In genomic region chr6:16544006-16544405, GRCh38 we compare ENCODE assay signal across 12 cellular contexts.
DNase-seq lines count a peak whose midpoint lies in the region; ATAC-seq and FAIRE-seq lines count a peak whose summit lies in the region.
"Had no signal": no experiment of that assay in that cellular context is flagged by ENCODE, and none has a peak within 500 bp of the region (broad histone marks: within the 10 kb centered on the region; RNA-seq: fewer than 3 reads in every experiment).

No MANE protein-coding gene starts in this region.

- peaks cover 28% of the 10 kb centered on the region for H3K4me1 Mint-ChIP-seq in stimulated activated effector memory CD8-positive, alpha-beta T cell treated with anti-CD3 and anti-CD28 coated beads, Interleukin-12 subunit alpha, Interleukin-12 subunit beta, amount 100 ng/mL, for 72 hours

- peaks cover 37% of the 10 kb centered on the region for H3K36me3 Mint-ChIP-seq in stimulated activated effector memory CD8-positive, alpha-beta T cell treated with anti-CD3 and anti-CD28 coated beads, Interleukin-12 subunit alpha, Interleukin-12 subunit beta, amount 100 ng/mL, for 72 hours

- no peaks in the 10 kb centered on the region for H3K9me3 Mint-ChIP-seq in stimulated activated effector memory CD8-positive, alpha-beta T cell treated with anti-CD3 and anti-CD28 coated beads, Interleukin-12 subunit alpha, Interleukin-12 subunit beta, amount 100 ng/mL, for 72 hours
- H3K9me3 Mint-ChIP-seq: type B pancreatic cell had no signal

- FAIRE-seq in RCC 7860 (lab: Jason Lieb, UNC): no peak

- H3K27ac Mint-ChIP-seq in stimulated activated effector memory CD8-positive, alpha-beta T cell treated with anti-CD3 and anti-CD28 coated beads, Interleukin-12 subunit alpha, Interleukin-12 subunit beta, amount 100 ng/mL, for 72 hours: peak overlapping the region; percentile 6
- H3K27ac Mint-ChIP-seq: type B pancreatic cell had no signal

- no peak overlapping the region for H3K4me3 Mint-ChIP-seq in stimulated activated effector memory CD8-positive, alpha-beta T cell treated with anti-CD3 and anti-CD28 coated beads, Interleukin-12 subunit alpha, Interleukin-12 subunit beta, amount 100 ng/mL, for 72 hours
- H3K4me3 Mint-ChIP-seq: type B pancreatic cell had no signal

- DNase-seq in RCC 7860 (ENCODE audit: low spot score) (peak; percentile 76), fibroblast of gingiva (ENCODE audit: low read depth) (peak; percentile 90), left kidney (ENCODE audit: low read depth, low spot score) (peak; percentile 94)
- no peak for DNase-seq in stimulated activated effector memory CD8-positive, alpha-beta T cell treated with anti-CD3 and anti-CD28 coated beads, Interleukin-12 subunit alpha, Interleukin-12 subunit beta, amount 100 ng/mL, for 72 hours (ENCODE audit: low spot score in 2 of 2)
- DNase-seq: activated CD4-positive, CD25-positive, alpha-beta regulatory T cell treated with anti-CD3 and anti-CD28 coated beads, Interleukin-2, amount 50 U/mL, for 72 hours; activated naive CD4-positive, alpha-beta T cell; NCI-H510A treated with DMSO at 0.1 percent for 48 hours had no signal

- ATAC-seq in stimulated activated effector memory CD8-positive, alpha-beta T cell treated with anti-CD3 and anti-CD28 coated beads, Interleukin-12 subunit alpha, Interleukin-12 subunit beta, amount 100 ng/mL, for 72 hours: no peak
- ATAC-seq in HG02938 (IDR thresholded peaks at IDR 0.05; ENCODE audit: unreplicated experiment) (no peak), GM18517 (IDR thresholded peaks at IDR 0.05; ENCODE audit: unreplicated experiment) (no peak), GM19023 (IDR thresholded peaks at IDR 0.05; ENCODE audit: unreplicated experiment) (no peak), GM18861 (IDR thresholded peaks at IDR 0.05; ENCODE audit: unreplicated experiment) (no peak)

Comparison
In these comparisons a context has a peak if more than half of its experiments do, and no peak if none do; other contexts are left out.
1. DNase-seq: peak in RCC 7860 (single experiment), fibroblast of gingiva (single experiment) and left kidney (single experiment); none in stimulated activated effector memory CD8-positive, alpha-beta T cell treated with anti-CD3 and anti-CD28 coated beads, Interleukin-12 subunit alpha, Interleukin-12 subunit beta, amount 100 ng/mL, for 72 hours (0 of 2).